In genomic region chr20:4720121-4720976, GRCh38 we compare ENCODE assay signal across 8 cellular contexts. TPM values are rescaled to one million over a fixed set of nuclear protein-coding genes. Genes with fewer than 3 reads are reported as not detected.
DNase-seq lines count a peak whose midpoint lies in the region; ATAC-seq lines count a peak whose summit lies in the region.

No MANE protein-coding gene starts in this region.

- peak overlapping the region; percentile 51 for H3K56ac ChIP-seq in mesendoderm (ENCODE audit: low read length)

- no peak overlapping the region for H3K9ac ChIP-seq in mesendoderm (ENCODE audit: low read length)

- no peaks in the 10 kb centered on the region for H3K36me3 ChIP-seq in effector memory CD4-positive, alpha-beta T cell (ENCODE audit: control insufficient read depth, insufficient read depth, low read length)
- no peaks in the 10 kb centered on the region for H3K36me3 ChIP-seq in mesendoderm (ENCODE audit: control insufficient read depth, insufficient read depth, low read length)

- H2BK120ac ChIP-seq in mesendoderm (ENCODE audit: low read depth, low read length) = no peak overlapping the region

- H3K18ac ChIP-seq in mesendoderm (ENCODE audit: low read length) = no peak overlapping the region

- no CpG with 5 or more reads among the region's 15 CpGs for WGBS in mesendoderm (ENCODE audit: extremely low coverage, insufficient coverage, low lambda C conversion rate)

- H3K4me1 ChIP-seq in effector memory CD4-positive, alpha-beta T cell (ENCODE audit: control insufficient read depth, insufficient read depth, low read length, poor library complexity, severe bottlenecking) = no peaks in the 10 kb centered on the region
- no peaks in the 10 kb centered on the region for H3K4me1 ChIP-seq in mesendoderm (ENCODE audit: control insufficient read depth, low read depth, low read length)

- ATAC-seq in HG03432 (IDR thresholded peaks at IDR 0.05; ENCODE audit: unreplicated experiment) = peak; percentile 93

- H3K79me1 ChIP-seq in mesendoderm (ENCODE audit: low read length) = no peaks in the 10 kb centered on the region

- H4K5ac ChIP-seq in mesendoderm (ENCODE audit: low read length) = no peak overlapping the region

- H3K23ac ChIP-seq in mesendoderm (ENCODE audit: low read length) = no peak overlapping the region

- no peak overlapping the region for H2BK15ac ChIP-seq in mesendoderm (replicated peaks; ENCODE audit: low read depth)

- H3K27me3 ChIP-seq in effector memory CD4-positive, alpha-beta T cell (replicated peaks; ENCODE audit: control insufficient read depth, insufficient read depth, low read length, poor library complexity, severe bottlenecking) = no peaks in the 10 kb centered on the region
- no peaks in the 10 kb centered on the region for H3K27me3 ChIP-seq in mesendoderm (ENCODE audit: insufficient read depth, low read length, poor library complexity)

- H3K27ac ChIP-seq in effector memory CD4-positive, alpha-beta T cell (ENCODE audit: insufficient read depth, low read length, poor library complexity, severe bottlenecking) = no peak overlapping the region
- H3K27ac ChIP-seq in mesendoderm (ENCODE audit: low read depth, low read length) = no peak overlapping the region

- H2BK5ac ChIP-seq in mesendoderm (ENCODE audit: low read length) = no peak overlapping the region

- no peak overlapping the region for H3K4ac ChIP-seq in mesendoderm (ENCODE audit: low read depth, low read length)

- DNase-seq in CD1c-positive myeloid dendritic cell (ENCODE audit: extremely low spot score) = peak; percentile 95
- peak; percentile 89 for DNase-seq in GM19240 (ENCODE audit: insufficient read length, low spot score)
- peak; percentile 86 for DNase-seq in NCI-H82 (lab: John Stamatoyannopoulos, UW)
- peak; percentile 33 to 51 for DNase-seq in activated CD8-positive, alpha-beta memory T cell treated with anti-CD3 and anti-CD28 coated beads for 1 hour (ENCODE audit: extremely low read depth in 1 of 2, low read depth in 1 of 2)
- DNase-seq in effector memory CD4-positive, alpha-beta T cell = peak; percentile 46 to 66 (median 53)
- DNase-seq in mesendoderm = peak; percentile 70
- peak; percentile 49 to 50 for DNase-seq in stimulated activated CD8-positive, alpha-beta memory T cell treated with anti-CD3 and anti-CD28 coated beads, Interleukin-15, amount 100 ng/mL, for 48 hours (ENCODE audit: low read depth in 2 of 2)

- no peaks in the 10 kb centered on the region for H3K79me2 ChIP-seq in mesendoderm (ENCODE audit: control insufficient read depth, insufficient read depth, low read length)

- H4K8ac ChIP-seq in mesendoderm (ENCODE audit: low read depth, low read length) = no peak overlapping the region

- no peak overlapping the region for H2AK5ac ChIP-seq in mesendoderm (ENCODE audit: low read length)

- H3K4me2 ChIP-seq in mesendoderm (ENCODE audit: low read length) = no peak overlapping the region

- no peaks in the 10 kb centered on the region for H3K9me3 ChIP-seq in effector memory CD4-positive, alpha-beta T cell (ENCODE audit: control insufficient read depth, low read length)

- no peak overlapping the region for H3K4me3 ChIP-seq in effector memory CD4-positive, alpha-beta T cell (ENCODE audit: insufficient read depth, low read depth, low read length, poor library complexity, severe bottlenecking)
- no peak overlapping the region for H3K4me3 ChIP-seq in mesendoderm (ENCODE audit: low read length)

RNA-seq across cellular contexts. Expression of gene PRND, which starts 1.4 kb away (rescaled TPM):
- polyA plus RNA-seq in mesendoderm (2013, experiment 1 of 2) = 2.9 TPM
- 2.8 TPM for polyA plus RNA-seq in mesendoderm (2013, experiment 2 of 2)

RNA-seq across cellular contexts. Expression of gene PRNP, which starts 34.1 kb away (rescaled TPM):
- polyA plus RNA-seq in mesendoderm (2013, experiment 1 of 2) = 27.3 TPM
- 28.4 TPM for polyA plus RNA-seq in mesendoderm (2013, experiment 2 of 2)

Comparison
In these comparisons a context has a peak if more than half of its experiments do, and no peak if none do; other contexts are left out.
1. DNase-seq: peak in every context shown above with its lines; median percentile 95 in CD1c-positive myeloid dendritic cell; 89 in GM19240; 86 in NCI-H82; 70 in mesendoderm; 53 in effector memory CD4-positive, alpha-beta T cell; 50 in stimulated activated CD8-positive, alpha-beta memory T cell treated with anti-CD3 and anti-CD28 coated beads, Interleukin-15, amount 100 ng/mL, for 48 hours; 42 in activated CD8-positive, alpha-beta memory T cell treated with anti-CD3 and anti-CD28 coated beads for 1 hour.